8 cellular contexts compared by ENCODE assay signal in genomic region chr7:94449151-94449725, GRCh38. TPM values are rescaled to one million over a fixed set of nuclear protein-coding genes. Genes with fewer than 3 reads are reported as not detected.
DNase-seq lines count a peak whose midpoint lies in the region; ATAC-seq and TF ChIP-seq lines count a peak whose summit lies in the region.

No MANE protein-coding gene starts in this region.

- TF ChIP-seq CTCF in adrenal gland (IDR thresholded peaks at IDR 0.05) (peak; percentile 45 to 84 (median 72)), transverse colon (IDR thresholded peaks at IDR 0.05) (peak; percentile 57 to 77 (median 63))

- H3K27ac ChIP-seq in adrenal gland (no peak overlapping the region), transverse colon (no peak overlapping the region)

- H3K27me3 ChIP-seq in adrenal gland (no peaks in the 10 kb centered on the region), transverse colon (no peaks in the 10 kb centered on the region)

- H3K4me3 ChIP-seq in adrenal gland = peak overlapping the region in 1 of 4 donors; percentile 13
- H3K4me3 ChIP-seq in transverse colon = no peak overlapping the region

- H3K4me1 ChIP-seq in adrenal gland (replicated peaks in 1 of 2) (no peaks in the 10 kb centered on the region), transverse colon (peaks cover 0 to 13% (median 0%) of the 10 kb centered on the region in 4 donors)

- no peak for TF ChIP-seq POLR2A in adrenal gland (IDR thresholded peaks at IDR 0.05)
- no peak for TF ChIP-seq POLR2A in transverse colon (IDR thresholded peaks at IDR 0.05)

- H3K36me3 ChIP-seq in adrenal gland (replicated peaks in 1 of 2) = no peaks in the 10 kb centered on the region
- no peaks in the 10 kb centered on the region for H3K36me3 ChIP-seq in transverse colon

- TF ChIP-seq EP300 in transverse colon (IDR thresholded peaks at IDR 0.05; ENCODE audit: low read depth) = no peak

- WGBS in adrenal gland, 4 donors = 36 to 45% (median 42%) methylated on average over 4 of the region's 4 CpGs
- WGBS in transverse colon (ENCODE audit: low coverage in 1 of 2), 2 donors = 39 to 40% methylated on average over 4 of the region's 4 CpGs

- peak; percentile 61 for ATAC-seq in HG02571 (IDR thresholded peaks at IDR 0.05; ENCODE audit: unreplicated experiment)

- DNase-seq in NCI-H2107 treated with DMSO at 0.1 percent for 48 hours (lab: John Stamatoyannopoulos, UW; ENCODE audit: unreplicated experiment) (peak; percentile 64), NCI-H2107 (lab: John Stamatoyannopoulos, UW) (no peak), NCI-H2081 (lab: John Stamatoyannopoulos, UW) (peak; percentile 64 to 83), adrenal gland (no peak), iPS-NIHi11 (ENCODE audit: low spot score) (peak; percentile 42), transverse colon (no peak), NK-92 (lab: John Stamatoyannopoulos, UW; ENCODE audit: unreplicated experiment) (no peak)

- in situ Hi-C loops in transverse colon (cut with MboI; ENCODE audit: low pct_ligation_motif_present in 1 of 4, low pct_unique_long_range_greater_than_20kb in 1 of 4, low sequenced_read_pairs in 3 of 4) = no loop called here

- intact Hi-C loops in adrenal gland (cut with DNase I) (loop anchor here (5.0 to 10.0 kb wide), 2 partner anchors 206 to 208 kb away; partner anchors contain the start of gene SGCE (in 2 of the 2)), transverse colon (cut with DNase I; ENCODE audit: low total_unique reads) (no loop called here)

- H3K9me3 ChIP-seq in adrenal gland (replicated peaks in 1 of 3) (no peaks in the 10 kb centered on the region), transverse colon (no peaks in the 10 kb centered on the region)

RNA-seq across cellular contexts. Expression of gene COL1A2, which starts 54.5 kb away (rescaled TPM):
- total RNA-seq in adrenal gland (100 to 1,000 TPM; 110 to 475 (median 189) TPM), transverse colon (100 to 1,000 TPM in 2 of 4 donors, 10 to 100 TPM in 2; 47.0 to 499 (median 75.9) TPM)
- polyA plus RNA-seq in adrenal gland = 100 to 1,000 TPM in 2 of 3 donors, 10 to 100 TPM in 1; 74.6 to 168 (median 109) TPM

Comparison
In these comparisons a context has a peak if more than half of its experiments do, and no peak if none do; other contexts are left out.
1. DNase-seq: peak in NCI-H2107 treated with DMSO at 0.1 percent for 48 hours (single experiment), NCI-H2081 (2 of 2) and iPS-NIHi11 (single experiment); none in NCI-H2107 (single experiment), adrenal gland (0 of 7), transverse colon (single experiment) and NK-92 (single experiment).